ENCODE assay signal across 20 cellular contexts in the genomic region with DNA sequence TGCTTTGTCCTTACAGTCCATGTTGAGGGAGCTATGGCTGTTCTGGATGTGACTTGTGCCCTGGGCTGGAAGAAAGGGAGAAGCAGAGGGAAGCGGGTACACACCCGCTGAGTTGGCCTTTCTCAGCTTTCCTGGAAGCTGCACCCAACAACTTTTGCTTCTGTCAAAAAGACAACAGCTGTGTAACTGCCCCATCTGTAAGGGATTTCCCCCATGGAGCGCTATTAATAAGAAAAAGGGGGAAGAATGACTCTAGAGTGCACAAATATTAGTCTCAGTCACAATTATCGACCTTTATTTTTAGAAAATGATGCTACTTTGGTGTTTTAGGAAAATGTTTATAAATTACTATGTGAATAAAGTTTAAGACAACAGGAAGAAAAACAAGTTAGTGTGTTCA.
A peak's percentile ranks its signal among the peaks of the same experiment; 100 is the strongest.
DNase-seq lines count a peak whose midpoint lies in the region; ATAC-seq and TF ChIP-seq lines count a peak whose summit lies in the region.
"Had no signal": no experiment of that assay in that cellular context is flagged by ENCODE, and none has a peak within 500 bp of the region (broad histone marks: within the 10 kb centered on the region; RNA-seq: fewer than 3 reads in every experiment).

No MANE protein-coding gene starts in this region.

- TF ChIP-seq CTCF in nephron progenitor cell (IDR thresholded peaks at IDR 0.05) = no peak

- no peaks in the 10 kb centered on the region for H3K36me3 ChIP-seq in effector memory CD4-positive, alpha-beta T cell (ENCODE audit: control insufficient read depth, insufficient read depth, low read length)
- H3K36me3 ChIP-seq: BLaER1 had no signal

- H3K27ac ChIP-seq in effector memory CD4-positive, alpha-beta T cell (ENCODE audit: insufficient read depth, low read length, poor library complexity, severe bottlenecking) = no peak overlapping the region
- H3K27ac ChIP-seq: BLaER1 had no signal

- no peak overlapping the region for H3K4me3 ChIP-seq in effector memory CD4-positive, alpha-beta T cell (ENCODE audit: insufficient read depth, low read depth, low read length, poor library complexity, severe bottlenecking)
- H3K4me3 ChIP-seq: BLaER1 had no signal

- H3K4me3 Mint-ChIP-seq in nephron progenitor cell = no peak overlapping the region
- H3K4me3 Mint-ChIP-seq: CD4-positive, alpha-beta T cell had no signal

- H3K27me3 Mint-ChIP-seq in nephron progenitor cell (ENCODE audit: low read depth, poor library complexity) = peaks cover 3% of the 10 kb centered on the region
- H3K27me3 Mint-ChIP-seq: CD4-positive, alpha-beta T cell had no signal

- H3K4me1 ChIP-seq in effector memory CD4-positive, alpha-beta T cell (ENCODE audit: control insufficient read depth, insufficient read depth, low read length, poor library complexity, severe bottlenecking) = no peaks in the 10 kb centered on the region
- H3K4me1 ChIP-seq: BLaER1 had no signal

- H3K36me3 Mint-ChIP-seq in nephron progenitor cell (ENCODE audit: low read depth) = no peaks in the 10 kb centered on the region

- no peaks in the 10 kb centered on the region for H3K9me3 ChIP-seq in effector memory CD4-positive, alpha-beta T cell (ENCODE audit: control insufficient read depth, low read length)
- H3K9me3 ChIP-seq: BLaER1 had no signal

- H3K9me3 Mint-ChIP-seq in nephron progenitor cell = no peaks in the 10 kb centered on the region

- peak; percentile 59 for ATAC-seq in GM19395 (IDR thresholded peaks at IDR 0.05; ENCODE audit: unreplicated experiment)
- ATAC-seq: HCT116, Right ventricle myocardium inferior had no signal

- no peaks in the 10 kb centered on the region for H3K27me3 ChIP-seq in effector memory CD4-positive, alpha-beta T cell (replicated peaks; ENCODE audit: control insufficient read depth, insufficient read depth, low read length, poor library complexity, severe bottlenecking)
- H3K27me3 ChIP-seq: BLaER1 had no signal

- peak; percentile 30 for DNase-seq in LHCN-M2 (ENCODE audit: low read depth)
- DNase-seq in nephron progenitor cell = no peak
- DNase-seq in D341Med (ENCODE audit: low spot score) = no peak
- no peak for DNase-seq in iPS-NIHi11 (ENCODE audit: low spot score)
- DNase-seq in NCI-H2081 treated with DMSO at 0.1 percent for 48 hours (lab: John Stamatoyannopoulos, UW) = no peak
- DNase-seq in effector memory CD4-positive, alpha-beta T cell = no peak
- DNase-seq: CD4-positive, alpha-beta T cell; COR-L47; DMS 273 treated with DMSO at 0.1 percent for 48 hours; DND-41; NCI-H1092 treated with DMSO at 0.1 percent for 48 hours; NCI-H1436 treated with DMSO at 0.1 percent for 48 hours; NCI-H1930; NCI-H226; NCI-H524; OCI-M1 had no signal

- peak overlapping the region; percentile 64 for H3K27ac Mint-ChIP-seq in nephron progenitor cell
- H3K27ac Mint-ChIP-seq: CD4-positive, alpha-beta T cell had no signal

- peaks cover 42% of the 10 kb centered on the region for H3K4me1 Mint-ChIP-seq in nephron progenitor cell
